ENCODE assay signal across 8 cellular contexts in genomic region chr9:127612993-127613954, GRCh38. TPM values are rescaled to one million over a fixed set of nuclear protein-coding genes. Genes with fewer than 3 reads are reported as not detected.
DNase-seq lines count a peak whose midpoint lies in the region; ATAC-seq and TF ChIP-seq lines count a peak whose summit lies in the region.

No MANE protein-coding gene starts in this region.

- ATAC-seq in SK-N-SH treated with all-trans-retinoic acid at 6 μM for 48 hours (peak; percentile 74), left ventricle myocardium superior (peak; percentile 60), HG02852 (IDR thresholded peaks at IDR 0.05; ENCODE audit: unreplicated experiment) (no peak), GM21360 (IDR thresholded peaks at IDR 0.05; ENCODE audit: unreplicated experiment) (no peak)

- intact Hi-C loops in left ventricle myocardium superior (cut with micrococcal nuclease) (no loop called here), posterior vena cava (cut with DNase I) (no loop called here)

- peak; percentile 44 to 59 for DNase-seq in SHP77 (lab: John Stamatoyannopoulos, UW)
- DNase-seq in SHP77 treated with DMSO at 0.1 percent for 48 hours (lab: John Stamatoyannopoulos, UW): no peak
- peak in 38 of 56 donors; percentile 10 to 65 (median 30) for DNase-seq in amygdala (lab: John Stamatoyannopoulos, UW)
- DNase-seq in left ventricle myocardium superior: peak; percentile 85
- peak; percentile 95 for DNase-seq in posterior vena cava (ENCODE audit: low spot score)

TF ChIP-seq in SK-N-SH treated with all-trans-retinoic acid at 6 μM for 48 hours, 23 proteins besides CTCF, POLR2A, EP300 and RAD21:
- no peak for TF ChIP-seq ZNF8 (CRISPR knock-in tag; IDR thresholded peaks at IDR 0.05)
- no peak for TF ChIP-seq ZFP3 (CRISPR knock-in tag; IDR thresholded peaks at IDR 0.05)
- no peak for TF ChIP-seq ZNF70 (CRISPR knock-in tag; IDR thresholded peaks at IDR 0.05)
- TF ChIP-seq SNAI2 (CRISPR knock-in tag; IDR thresholded peaks at IDR 0.05): no peak
- no peak for TF ChIP-seq OSR1 (CRISPR knock-in tag; IDR thresholded peaks at IDR 0.05)
- TF ChIP-seq TCF4 (CRISPR knock-in tag; IDR thresholded peaks at IDR 0.05; ENCODE audit: borderline replicate concordance): no peak
- no peak for TF ChIP-seq GLIS3 (CRISPR knock-in tag; IDR thresholded peaks at IDR 0.05)
- no peak for TF ChIP-seq CSRNP3 (CRISPR knock-in tag; IDR thresholded peaks at IDR 0.05)
- TF ChIP-seq PPARA (CRISPR knock-in tag; IDR thresholded peaks at IDR 0.05; ENCODE audit: borderline replicate concordance): no peak
- no peak for TF ChIP-seq ESRRG (CRISPR knock-in tag; IDR thresholded peaks at IDR 0.05)
- TF ChIP-seq ZC3H10 (CRISPR knock-in tag; IDR thresholded peaks at IDR 0.05): no peak
- no peak for TF ChIP-seq CSDC2 (CRISPR knock-in tag; IDR thresholded peaks at IDR 0.05)
- TF ChIP-seq POU6F1 (CRISPR knock-in tag; IDR thresholded peaks at IDR 0.05; ENCODE audit: borderline replicate concordance, low read depth): no peak
- no peak for TF ChIP-seq CREB5 (CRISPR knock-in tag; IDR thresholded peaks at IDR 0.05; ENCODE audit: low read depth)
- TF ChIP-seq ARNTL (CRISPR knock-in tag; IDR thresholded peaks at IDR 0.05; ENCODE audit: borderline replicate concordance, low read depth): no peak
- TF ChIP-seq ZFP30 (CRISPR knock-in tag; IDR thresholded peaks at IDR 0.05): no peak
- no peak for TF ChIP-seq TOX (CRISPR knock-in tag; IDR thresholded peaks at IDR 0.05; ENCODE audit: borderline replicate concordance)
- TF ChIP-seq ZNF565 (CRISPR knock-in tag; conservative IDR thresholded peaks at IDR 0.05; ENCODE audit: low read depth): no peak
- no peak for TF ChIP-seq BACH2 (CRISPR knock-in tag; IDR thresholded peaks at IDR 0.05; ENCODE audit: borderline replicate concordance)
TF ChIP-seq in SK-N-SH treated with all-trans-retinoic acid at 6 μM for 48 hours: peak in this region for 0.

RNA-seq across cellular contexts. Expression of gene STXBP1, which starts 1.2 kb away (rescaled TPM):
- total RNA-seq in left ventricle myocardium superior (49.4 TPM), posterior vena cava (10 to 100 TPM; 69.4 to 80.3 TPM)

Comparison
In these comparisons a context has a peak if more than half of its experiments do, and no peak if none do; other contexts are left out.
1. ATAC-seq: peak in SK-N-SH treated with all-trans-retinoic acid at 6 μM for 48 hours (single experiment) and left ventricle myocardium superior (single experiment); none in HG02852 (single experiment) and GM21360 (single experiment).